ENCODE assay signal across 24 cellular contexts in the genomic region with DNA sequence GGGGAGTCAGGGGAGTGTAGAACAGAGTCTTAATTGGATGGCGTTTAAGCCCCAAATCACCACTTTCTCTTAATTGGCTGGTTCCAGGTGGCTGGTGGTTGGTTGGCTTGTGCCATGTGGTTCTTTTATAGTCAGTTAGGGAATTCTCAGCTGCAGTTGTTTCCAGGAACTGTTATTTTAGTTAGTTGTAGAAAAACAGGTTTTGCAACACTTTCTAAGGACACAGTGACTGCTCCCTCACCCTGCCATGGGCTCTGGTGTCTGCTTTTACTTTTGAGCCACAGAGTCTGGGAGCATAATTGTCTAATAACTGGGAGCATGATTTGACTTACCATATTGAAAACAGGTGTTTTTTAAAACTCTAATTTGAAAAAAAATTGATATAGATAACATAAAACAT.
DNase-seq lines count a peak whose midpoint lies in the region; ATAC-seq and TF ChIP-seq lines count a peak whose summit lies in the region.
"Had no signal": no experiment of that assay in that cellular context is flagged by ENCODE, and none has a peak within 500 bp of the region (broad histone marks: within the 10 kb centered on the region; RNA-seq: fewer than 3 reads in every experiment).

No MANE protein-coding gene starts in this region.

- no peak overlapping the region for H2BK5ac ChIP-seq in mesenchymal stem cell (ENCODE audit: low read depth, low read length, poor library complexity, severe bottlenecking)

- H3K4me3 ChIP-seq in mesenchymal stem cell (ENCODE audit: insufficient read depth in 1 of 2, low read depth in 1 of 2, low read length in 2 of 2): no peak overlapping the region
- no peak overlapping the region for H3K4me3 ChIP-seq in tibial artery
- H3K4me3 ChIP-seq: heart right ventricle, MG63, smooth muscle cell, upper lobe of right lung had no signal

- no peak overlapping the region for H2AFZ ChIP-seq in mesenchymal stem cell (ENCODE audit: low read depth, low read length)

- H3K79me1 ChIP-seq in mesenchymal stem cell (replicated peaks; ENCODE audit: low read length, poor library complexity, severe bottlenecking): no peaks in the 10 kb centered on the region

- H3K27me3 Mint-ChIP-seq in natural killer cell (ENCODE audit: low read depth in 2 of 2): no peaks in the 10 kb centered on the region
- H3K27me3 Mint-ChIP-seq: activated B cell treated with CpG ODN at 0.5 μM for 24 hours; activated CD4-positive, alpha-beta memory T cell treated with anti-CD3 and anti-CD28 coated beads, Interleukin-2, amount 10 ng/mL, durations not matched to agents 7 days and 5 days; IgD-negative memory B cell; stimulated activated naive CD8-positive, alpha-beta T cell treated with anti-CD3 and anti-CD28 coated beads, Interleukin-15, amount 100 ng/mL, for 72 hours had no signal

- H3K36me3 Mint-ChIP-seq in natural killer cell: no peaks in the 10 kb centered on the region
- H3K36me3 Mint-ChIP-seq: IgD-negative memory B cell had no signal

- WGBS in mesenchymal stem cell: 100% methylated on average over 1 of the region's 1 CpG

- H3K27ac Mint-ChIP-seq in natural killer cell: no peak overlapping the region
- H3K27ac Mint-ChIP-seq: activated B cell treated with CpG ODN at 0.5 μM for 24 hours; activated CD4-positive, alpha-beta memory T cell treated with anti-CD3 and anti-CD28 coated beads, Interleukin-2, amount 10 ng/mL, durations not matched to agents 7 days and 5 days; IgD-negative memory B cell; stimulated activated naive CD8-positive, alpha-beta T cell treated with anti-CD3 and anti-CD28 coated beads, Interleukin-15, amount 100 ng/mL, for 72 hours had no signal

- H3K14ac ChIP-seq in mesenchymal stem cell (ENCODE audit: low read length in 2 of 2): no peak overlapping the region

- H3K36me3 ChIP-seq in mesenchymal stem cell (ENCODE audit: control insufficient read depth in 1 of 2, insufficient read depth in 2 of 2, low read depth in 1 of 2, low read length in 2 of 2) (no peaks in the 10 kb centered on the region), tibial artery (no peaks in the 10 kb centered on the region)
- H3K36me3 ChIP-seq: BE2C, heart right ventricle, MG63, upper lobe of right lung had no signal

- TF ChIP-seq CTCF in tibial artery (IDR thresholded peaks at IDR 0.05) (no peak), natural killer cell (IDR thresholded peaks at IDR 0.05) (no peak)

- H4K91ac ChIP-seq in mesenchymal stem cell (ENCODE audit: low read length): no peak overlapping the region

- H3K4me3 Mint-ChIP-seq in natural killer cell: no peak overlapping the region
- H3K4me3 Mint-ChIP-seq: activated B cell treated with CpG ODN at 0.5 μM for 24 hours; activated CD4-positive, alpha-beta memory T cell treated with anti-CD3 and anti-CD28 coated beads, Interleukin-2, amount 10 ng/mL, durations not matched to agents 7 days and 5 days; IgD-negative memory B cell; stimulated activated naive CD8-positive, alpha-beta T cell treated with anti-CD3 and anti-CD28 coated beads, Interleukin-15, amount 100 ng/mL, for 72 hours had no signal

- H4K8ac ChIP-seq in mesenchymal stem cell (ENCODE audit: low read length): peak overlapping the region; percentile 4

- H2AK5ac ChIP-seq in mesenchymal stem cell (ENCODE audit: low read length, severe bottlenecking): no peak overlapping the region

- peaks cover 2% of the 10 kb centered on the region for H3K4me1 ChIP-seq in mesenchymal stem cell (ENCODE audit: control insufficient read depth, insufficient read depth, low read depth, low read length)
- peaks cover 0 to 25% (median 8%) of the 10 kb centered on the region in 4 donors for H3K4me1 ChIP-seq in tibial artery
- H3K4me1 ChIP-seq: upper lobe of right lung had no signal

- no peak for ATAC-seq in HG03025 (IDR thresholded peaks at IDR 0.05; ENCODE audit: low FRiP score, unreplicated experiment)
- no peak for ATAC-seq in GM18868 (IDR thresholded peaks at IDR 0.05; ENCODE audit: unreplicated experiment)
- no peak for ATAC-seq in natural killer cell
- ATAC-seq: stimulated activated naive CD8-positive, alpha-beta T cell treated with anti-CD3 and anti-CD28 coated beads, Interleukin-15, amount 100 ng/mL, for 72 hours; upper lobe of right lung had no signal

- H3K23ac ChIP-seq in mesenchymal stem cell (ENCODE audit: low read length in 2 of 2): no peak overlapping the region

- H3K27me3 ChIP-seq in mesenchymal stem cell (ENCODE audit: control insufficient read depth in 1 of 2, insufficient read depth in 1 of 2, low read length in 2 of 2) (no peaks in the 10 kb centered on the region), tibial artery (no peaks in the 10 kb centered on the region)
- H3K27me3 ChIP-seq: BE2C, heart right ventricle, MG63, upper lobe of right lung had no signal

- H3K9me3 ChIP-seq in mesenchymal stem cell (ENCODE audit: control insufficient read depth, low read length) (no peaks in the 10 kb centered on the region), tibial artery (no peaks in the 10 kb centered on the region)
- H3K9me3 ChIP-seq: BE2C, heart right ventricle, MG63, upper lobe of right lung had no signal

- H3K18ac ChIP-seq in mesenchymal stem cell (ENCODE audit: low read depth in 1 of 2, low read length in 2 of 2): no peak overlapping the region

- DNase-seq in NCI-H748 (lab: John Stamatoyannopoulos, UW; ENCODE audit: unreplicated experiment): peak; percentile 30
- DNase-seq in NCI-H748 treated with DMSO at 0.1 percent for 48 hours (lab: John Stamatoyannopoulos, UW): no peak
- DNase-seq in OCI-M1 (lab: John Stamatoyannopoulos, UW): peak; percentile 47
- DNase-seq in mesenchymal stem cell: peak; percentile 32
- peak; percentile 39 to 69 for DNase-seq in tibial artery
- DNase-seq in natural killer cell: no peak
- DNase-seq: 8988T; activated B cell treated with CpG ODN at 0.5 μM for 24 hours; activated CD4-positive, alpha-beta memory T cell treated with anti-CD3 and anti-CD28 coated beads, Interleukin-2, amount 10 ng/mL, durations not matched to agents 7 days and 5 days; activated gamma-delta T cell treated with Interleukin-2 at 50 U/mL for 16 hours; activated T-cell treated with anti-CD3 and anti-CD28 coated beads for 4 hours; BE2C; cortex of kidney; heart right ventricle; MG63; NCI-H2227 treated with DMSO at 0.1 percent for 48 hours; stimulated activated CD4-positive, alpha-beta T cell treated with anti-CD3 and anti-CD28 coated beads, Interleukin-4, amount 100 ng/mL, for 1 hour; stimulated activated naive CD8-positive, alpha-beta T cell treated with anti-CD3 and anti-CD28 coated beads, Interleukin-15, amount 100 ng/mL, for 72 hours; upper lobe of right lung had no signal

- H2BK12ac ChIP-seq in mesenchymal stem cell (ENCODE audit: low read length in 2 of 2): peak overlapping the region in 1 of 2 experiments; percentile 34

- no peak overlapping the region for H2BK15ac ChIP-seq in mesenchymal stem cell (ENCODE audit: low read depth, poor library complexity, severe bottlenecking)

- intact Hi-C loops in tibial artery (cut with DNase I; ENCODE audit: low total_unique reads) (no loop called here), natural killer cell (cut with micrococcal nuclease) (no loop called here)

- peaks cover 2 to 3% of the 10 kb centered on the region in 2 donors for H3K9me3 Mint-ChIP-seq in natural killer cell
- H3K9me3 Mint-ChIP-seq: activated CD4-positive, alpha-beta memory T cell treated with anti-CD3 and anti-CD28 coated beads, Interleukin-2, amount 10 ng/mL, durations not matched to agents 7 days and 5 days had no signal

- H3K4ac ChIP-seq in mesenchymal stem cell (ENCODE audit: low read depth in 1 of 2, low read length in 2 of 2): no peak overlapping the region

- no peak overlapping the region for H3K9ac ChIP-seq in mesenchymal stem cell (ENCODE audit: low read length)

- no peak overlapping the region for H3K4me2 ChIP-seq in mesenchymal stem cell (ENCODE audit: low read length, poor library complexity, severe bottlenecking)
- H3K4me2 ChIP-seq: smooth muscle cell had no signal

- no peaks in the 10 kb centered on the region for H3K4me1 Mint-ChIP-seq in natural killer cell
- H3K4me1 Mint-ChIP-seq: activated B cell treated with CpG ODN at 0.5 μM for 24 hours; activated CD4-positive, alpha-beta memory T cell treated with anti-CD3 and anti-CD28 coated beads, Interleukin-2, amount 10 ng/mL, durations not matched to agents 7 days and 5 days; IgD-negative memory B cell; stimulated activated naive CD8-positive, alpha-beta T cell treated with anti-CD3 and anti-CD28 coated beads, Interleukin-15, amount 100 ng/mL, for 72 hours had no signal

- no peak overlapping the region for H2BK120ac ChIP-seq in mesenchymal stem cell (ENCODE audit: low read depth, low read length)

- H3K27ac ChIP-seq in mesenchymal stem cell (ENCODE audit: low read length, poor library complexity, severe bottlenecking) (no peak overlapping the region), tibial artery (peak overlapping the region in 1 of 2 donors; percentile 27)
- H3K27ac ChIP-seq: heart right ventricle, HL-60, upper lobe of right lung had no signal

Comparison
In these comparisons a context has a peak if more than half of its experiments do, and no peak if none do; other contexts are left out.
1. DNase-seq: peak in NCI-H748 (single experiment), OCI-M1 (single experiment), mesenchymal stem cell (single experiment) and tibial artery (2 of 2); none in NCI-H748 treated with DMSO at 0.1 percent for 48 hours (single experiment) and natural killer cell (single experiment).